1 cellular context compared by ENCODE assay signal in genomic region chr22:23114721-23115020, GRCh38.
TF ChIP-seq lines count a peak whose summit lies in the region.

No MANE protein-coding gene starts in this region.

TF ChIP-seq in K562, 482 proteins besides CTCF, POLR2A, EP300 and RAD21:
- TF ChIP-seq TBP (optimal IDR thresholded peaks at IDR 0.05; ENCODE audit: low read depth, low read length) (peak; percentile 19), DACH1 (IDR thresholded peaks at IDR 0.05; ENCODE audit: partially characterized antibody) (peak; percentile 3), GTF2F1 (IDR thresholded peaks at IDR 0.05; ENCODE audit: low read depth, low read length) (0 out of 2 replicates have a peak, but pooled peaks have one; percentile 76), PBX2 (CRISPR knock-in tag; IDR thresholded peaks at IDR 0.05; ENCODE audit: low read depth) (0 out of 2 replicates have a peak, but pooled peaks have one; percentile 19), PBX2 (tag; conservative IDR thresholded peaks at IDR 0.05; ENCODE audit: low read depth) (no peak), DDX20 (tag; IDR thresholded peaks at IDR 0.05; ENCODE audit: low read depth) (no peak), E2F6 (IDR thresholded peaks at IDR 0.05; ENCODE audit: borderline replicate concordance in 1 of 2, extremely low read depth in 1 of 2, insufficient read depth in 1 of 2, insufficient read length in 1 of 2, low read depth in 1 of 2, low read length in 1 of 2, poor library complexity in 1 of 2, severe bottlenecking in 1 of 2) (peak in 1 of 2 experiments; percentile 20), SP2 (IDR thresholded peaks at IDR 0.05; ENCODE audit: extremely low read depth, low read depth, low read length, poor library complexity, severe bottlenecking) (peak; percentile 9), KAT7 (CRISPR knock-in tag; IDR thresholded peaks at IDR 0.05; ENCODE audit: borderline replicate concordance) (no peak), STAT5B (CRISPR knock-in tag; IDR thresholded peaks at IDR 0.05) (no peak), ZFX (CRISPR knock-in tag; IDR thresholded peaks at IDR 0.05) (no peak)
